ENCODE assay signal across 30 cellular contexts in the genomic region with DNA sequence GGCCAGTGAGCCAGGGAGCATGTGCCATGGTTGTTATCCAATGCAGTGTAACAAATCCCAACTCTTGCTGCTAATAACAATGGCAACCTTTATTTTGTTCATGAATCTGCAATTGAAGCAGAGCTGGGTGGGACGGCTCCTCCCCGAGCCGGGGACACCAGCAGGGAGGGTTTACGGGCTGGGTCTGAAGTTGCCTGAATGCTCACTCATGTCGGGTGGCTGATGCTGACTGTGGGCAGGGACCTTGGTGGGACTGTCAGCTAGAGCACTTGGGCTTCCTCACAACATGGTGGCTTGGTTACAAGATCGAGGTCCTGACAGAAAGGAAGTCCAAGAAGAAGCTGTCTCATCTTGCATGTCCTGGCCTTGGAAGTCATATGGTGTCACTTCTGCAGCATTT.
"Had no signal": no experiment of that assay in that cellular context is flagged by ENCODE, and none has a peak within 500 bp of the region (broad histone marks: within the 10 kb centered on the region; RNA-seq: fewer than 3 reads in every experiment).

No MANE protein-coding gene starts in this region.

- H3K4me1 ChIP-seq: left ventricle myocardium inferior, right lobe of liver, uterus had no signal

- DNase-seq: cerebellar nuclear complex; effector CD8-positive, alpha-beta T cell; endodermal cell; foreskin fibroblast; gastrocnemius medialis; heart right ventricle; hippocampal formation; immature natural killer cell; islet precursor cell; kidney glomerular epithelial cell; left colon; left ventricle myocardium inferior; nephron progenitor cell; nucleus accumbens; retina; stimulated activated CD4-positive, alpha-beta T cell treated with anti-CD3 and anti-CD28 coated beads, Interleukin-2, amount 100 ng/mL, for 24 hours; stimulated activated CD4-positive, alpha-beta T cell treated with anti-CD3 and anti-CD28 coated beads, Interleukin-4, amount 100 ng/mL, for 24 hours; stimulated activated naive CD8-positive, alpha-beta T cell treated with anti-CD3 and anti-CD28 coated beads, Interleukin-15, Interleukin-2, amounts not matched to agents 100 U/mL and 50 U/mL, for 24 hours; uterus had no signal

- H3K4me2 ChIP-seq: smooth muscle cell had no signal

- H3K4me3 ChIP-seq: gastrocnemius medialis, heart right ventricle, left ventricle myocardium inferior, lower lobe of right lung, ovary, right lobe of liver, smooth muscle cell, thoracic aorta, tibial nerve, upper lobe of left lung, uterus had no signal

- H3K27me3 ChIP-seq: ovary, right lobe of liver, tibial nerve, upper lobe of left lung, uterus had no signal

- H3K9me3 ChIP-seq: gastrocnemius medialis, lower lobe of right lung, ovary, right lobe of liver, upper lobe of left lung, uterus had no signal

- ATAC-seq: esophagus mucosa; gastrocnemius medialis; heart right ventricle; left colon; lower lobe of right lung; naive thymus-derived CD8-positive, alpha-beta T cell; right lobe of liver; stimulated activated memory B cell treated with anti-CD40 and anti-IgM and Interleukin-4, amounts not matched to agents 10 μg/mL and 1 μg/mL and 100 μg/mL, for 72 hours; stimulated activated naive CD8-positive, alpha-beta T cell treated with anti-CD3 and anti-CD28 coated beads, Interleukin-15, Interleukin-2, amounts not matched to agents 100 U/mL and 50 U/mL, for 24 hours had no signal

- H3K36me3 ChIP-seq: gastrocnemius medialis, heart right ventricle, left ventricle myocardium inferior, lower lobe of right lung, ovary, right lobe of liver, thoracic aorta, tibial nerve, upper lobe of left lung, uterus had no signal

- H3K27ac ChIP-seq: epithelial cell of prostate, gastrocnemius medialis, heart right ventricle, left ventricle myocardium inferior, lower lobe of right lung, ovary, right lobe of liver, thoracic aorta, tibial nerve, upper lobe of left lung, uterus had no signal
